16 cellular contexts compared by ENCODE assay signal in the genomic region with DNA sequence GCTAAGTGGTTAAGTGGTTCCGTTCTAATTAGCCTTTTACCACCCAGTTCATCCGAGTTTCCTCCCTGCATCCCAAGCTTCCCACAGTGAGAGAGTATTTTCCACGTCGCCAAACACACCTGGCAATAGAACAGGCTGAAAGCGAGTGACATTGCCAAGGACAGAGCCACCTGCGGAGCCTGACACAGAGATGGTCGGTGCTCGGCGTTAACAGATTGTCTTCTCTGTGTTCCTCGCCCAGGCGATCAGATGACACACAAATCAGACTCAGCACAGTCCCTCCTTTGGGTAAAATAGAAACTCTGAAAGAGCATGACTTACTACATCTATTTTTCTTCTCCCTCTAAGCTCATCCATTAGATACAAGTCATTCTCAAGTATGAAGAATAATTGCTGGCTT.
DNase-seq lines count a peak whose midpoint lies in the region; TF ChIP-seq lines count a peak whose summit lies in the region.
"Had no signal": no experiment of that assay in that cellular context is flagged by ENCODE, and none has a peak within 500 bp of the region (broad histone marks: within the 10 kb centered on the region; RNA-seq: fewer than 3 reads in every experiment).

No MANE protein-coding gene starts in this region.

- H3K9ac ChIP-seq in OCI-LY3 (ENCODE audit: low read length), result peak overlapping the region; percentile 65

- no peaks in the 10 kb centered on the region for H4K20me1 ChIP-seq in OCI-LY3 (ENCODE audit: insufficient read depth, low read length)

- H3K27me3 ChIP-seq in OCI-LY3 (ENCODE audit: low read depth, low read length), result peaks cover 7% of the 10 kb centered on the region; the same call in 1 of the 2 replicates

- no peaks in the 10 kb centered on the region for H3K79me2 ChIP-seq in OCI-LY3 (ENCODE audit: low read length)

- no peaks in the 10 kb centered on the region for H3K9me3 ChIP-seq in OCI-LY3 (ENCODE audit: insufficient read depth, low read length)

- H3K27ac ChIP-seq in OCI-LY3 (ENCODE audit: low read length), result peak overlapping the region; percentile 78

- H3K4me3 ChIP-seq in OCI-LY3 (ENCODE audit: low read length), result peak overlapping the region; percentile 74
- H3K4me3 ChIP-seq: GM23338 had no signal

- peak overlapping the region; percentile 90 for H3K4me2 ChIP-seq in OCI-LY3 (ENCODE audit: low read length)
- H3K4me2 ChIP-seq: GM23338 had no signal

- no peaks in the 10 kb centered on the region for H3K36me3 ChIP-seq in OCI-LY3 (replicated peaks; ENCODE audit: low read depth, low read length)

- TF ChIP-seq CTCF in OCI-LY3 (IDR thresholded peaks at IDR 0.05; ENCODE audit: low read depth, low read length), result no peak

- peaks cover 34% of the 10 kb centered on the region for H3K4me1 ChIP-seq in OCI-LY3 (ENCODE audit: low read length)

- DNase-seq in SKM-1 treated with dmso at 0.1 percent for 144 hours (lab: John Stamatoyannopoulos, UW; ENCODE audit: unreplicated experiment), result peak; percentile 18
- DNase-seq in SKM-1 (lab: John Stamatoyannopoulos, UW; ENCODE audit: unreplicated experiment), result no peak
- DNase-seq in myocyte (ENCODE audit: low read depth), result peak; percentile 45
- no peak for DNase-seq in GM03348 (ENCODE audit: low spot score)
- DNase-seq in GM19238 (ENCODE audit: insufficient read length, low spot score), result no peak
- DNase-seq in NCI-H2227 (lab: John Stamatoyannopoulos, UW; ENCODE audit: unreplicated experiment), result no peak
- no peak for DNase-seq in NK-92 (lab: John Stamatoyannopoulos, UW; ENCODE audit: unreplicated experiment)
- DNase-seq: DMS53, MV-4-11, NCI-H146, NCI-H2081 treated with DMSO at 0.1 percent for 48 hours, NCI-H345, NCI-H526 treated with DMSO at 0.1 percent for 48 hours, SIG-M5 had no signal

- H2AFZ ChIP-seq in OCI-LY3 (ENCODE audit: low read depth, low read length), result peak overlapping the region; percentile 94

Comparison
In these comparisons a context has a peak if more than half of its experiments do, and no peak if none do; other contexts are left out.
1. DNase-seq: peak in SKM-1 treated with dmso at 0.1 percent for 144 hours (single experiment) and myocyte (single experiment); none in SKM-1 (single experiment), GM03348 (single experiment), GM19238 (single experiment), NCI-H2227 (single experiment) and NK-92 (single experiment).